Comparison of ENCODE assay signal across 11 cellular contexts in genomic region chr7:46486264-46487206, GRCh38.
DNase-seq lines count a peak whose midpoint lies in the region; ATAC-seq and TF ChIP-seq lines count a peak whose summit lies in the region.
"Had no signal": no experiment of that assay in that cellular context is flagged by ENCODE, and none has a peak within 500 bp of the region (broad histone marks: within the 10 kb centered on the region; RNA-seq: fewer than 3 reads in every experiment).

No MANE protein-coding gene starts in this region.

- no peak overlapping the region for H3K4me2 ChIP-seq in OCI-LY7 (ENCODE audit: low read length)

- DNase-seq in Daoy (ENCODE audit: low read depth) (peak; percentile 90), RWPE1 (ENCODE audit: low spot score) (peak; percentile 60), fibroblast of the conjunctiva (ENCODE audit: low read depth) (peak; percentile 33), posterior vena cava (ENCODE audit: low spot score) (peak; percentile 88), iPS-NIHi11 (ENCODE audit: low spot score) (no peak), OCI-LY7 (ENCODE audit: low spot score) (no peak)
- DNase-seq: dermis blood vessel endothelial cell, lower lobe of right lung, SW 1271 had no signal

- POLR2A ChIA-PET in RWPE1 (lab: Yijun Ruan, JAX; ENCODE audit: low non-redundant PET): no interaction called here
- POLR2A ChIA-PET in OCI-LY7 (lab: Charles Lee): interaction anchor here (0.7 kb wide), 1 partner anchor 76 kb away, joined by 3 read pairs; no protein-coding TSS in a partner anchor

- CTCF ChIA-PET in RWPE1 (lab: Yijun Ruan, JAX) (interaction anchor here (0.6 kb wide), 1 partner anchor 600 kb away, joined by 3 read pairs; no protein-coding TSS in a partner anchor), OCI-LY7 (lab: Charles Lee; ENCODE audit: unreplicated experiment) (no interaction called here)

- TF ChIP-seq CTCF in RWPE1 (conservative IDR thresholded peaks at IDR 0.05; ENCODE audit: low read depth): no peak
- no peak for TF ChIP-seq CTCF in OCI-LY7 (conservative IDR thresholded peaks at IDR 0.05; ENCODE audit: low read length)

- H2AFZ ChIP-seq in OCI-LY7 (ENCODE audit: low read length): no peak overlapping the region

- H3K27ac ChIP-seq in RWPE1 (no peak overlapping the region), OCI-LY7 (ENCODE audit: low read depth, low read length, poor library complexity, severe bottlenecking) (no peak overlapping the region)
- H3K27ac ChIP-seq: lower lobe of right lung had no signal

- no peaks in the 10 kb centered on the region for H3K79me2 ChIP-seq in OCI-LY7 (ENCODE audit: insufficient read depth, low read depth, low read length)

- H3K9me2 ChIP-seq in OCI-LY7 (ENCODE audit: insufficient read depth, low read length): no peaks in the 10 kb centered on the region

- no peaks in the 10 kb centered on the region for H3K9me3 ChIP-seq in OCI-LY7 (ENCODE audit: low read length)
- H3K9me3 ChIP-seq: lower lobe of right lung had no signal

- H3K4me3 ChIP-seq in OCI-LY7 (ENCODE audit: low read depth, low read length, poor library complexity, severe bottlenecking): no peak overlapping the region
- H3K4me3 ChIP-seq: lower lobe of right lung had no signal

- no peak for ATAC-seq in GM21367 (IDR thresholded peaks at IDR 0.05; ENCODE audit: unreplicated experiment)
- ATAC-seq in HG03469 (IDR thresholded peaks at IDR 0.05; ENCODE audit: unreplicated experiment): no peak
- ATAC-seq: lower lobe of right lung had no signal

- H3K36me3 ChIP-seq in OCI-LY7 (ENCODE audit: insufficient read depth, low read length): no peaks in the 10 kb centered on the region
- H3K36me3 ChIP-seq: lower lobe of right lung had no signal

- H4K20me1 ChIP-seq in OCI-LY7 (ENCODE audit: insufficient read depth, low read length): no peaks in the 10 kb centered on the region

- no TSS peak for BruUV-seq in OCI-LY7 (replicated peaks; lab: Mats Ljungman, UMichigan)

- intact Hi-C loops in posterior vena cava (cut with DNase I) (no loop called here), OCI-LY7 (cut with micrococcal nuclease; ENCODE audit: unreplicated experiment) (no loop called here)

- no peaks in the 10 kb centered on the region for H3K4me1 ChIP-seq in OCI-LY7 (ENCODE audit: insufficient read depth, low read length, poor library complexity, severe bottlenecking)
- H3K4me1 ChIP-seq: lower lobe of right lung had no signal

Comparison
In these comparisons a context has a peak if more than half of its experiments do, and no peak if none do; other contexts are left out.
1. DNase-seq: peak in Daoy (single experiment), RWPE1 (single experiment), fibroblast of the conjunctiva (single experiment) and posterior vena cava (single experiment); none in iPS-NIHi11 (single experiment) and OCI-LY7 (single experiment).